ENCODE assay signal across 15 cellular contexts in genomic region chr9:103183569-103184191, GRCh38.
DNase-seq lines count a peak whose midpoint lies in the region; ATAC-seq and TF ChIP-seq lines count a peak whose summit lies in the region.
"Had no signal": no experiment of that assay in that cellular context is flagged by ENCODE, and none has a peak within 500 bp of the region (broad histone marks: within the 10 kb centered on the region; RNA-seq: fewer than 3 reads in every experiment).

No MANE protein-coding gene starts in this region.

- TF ChIP-seq CTCF in upper lobe of right lung (IDR thresholded peaks at IDR 0.05) (no peak), WTC11 (IDR thresholded peaks at IDR 0.05) (no peak)

- no peak overlapping the region for H3K4me3 Mint-ChIP-seq in WTC11
- H3K4me3 Mint-ChIP-seq: naive thymus-derived CD4-positive, alpha-beta T cell had no signal

- H3K9me3 ChIP-seq in upper lobe of right lung: no peaks in the 10 kb centered on the region
- H3K9me3 ChIP-seq: BLaER1, gastroesophageal sphincter, HAP-1 had no signal

- H3K27me3 ChIP-seq in upper lobe of right lung: no peaks in the 10 kb centered on the region
- H3K27me3 ChIP-seq: BLaER1, gastroesophageal sphincter had no signal

- H3K36me3 ChIP-seq in upper lobe of right lung: no peaks in the 10 kb centered on the region
- H3K36me3 ChIP-seq: BLaER1, gastroesophageal sphincter, HAP-1 had no signal

- DNase-seq in Caki2 (ENCODE audit: low read depth): peak; percentile 2
- peak; percentile 12 for DNase-seq in NCI-H1092 (lab: John Stamatoyannopoulos, UW)
- peak; percentile 100 for DNase-seq in NCI-H748 (lab: John Stamatoyannopoulos, UW; ENCODE audit: unreplicated experiment)
- no peak for DNase-seq in upper lobe of right lung
- DNase-seq in WTC11 (ENCODE audit: low spot score): no peak
- DNase-seq in KG1 (lab: John Stamatoyannopoulos, UW): no peak
- DNase-seq: naive thymus-derived CD4-positive, alpha-beta T cell; NCI-H2107; SIG-M5 had no signal

- no peaks in the 10 kb centered on the region for H3K27me3 Mint-ChIP-seq in WTC11 (ENCODE audit: low read depth)
- H3K27me3 Mint-ChIP-seq: naive thymus-derived CD4-positive, alpha-beta T cell had no signal

- H3K9me3 Mint-ChIP-seq in WTC11: peaks cover 19% of the 10 kb centered on the region

- peak; percentile 83 for ATAC-seq in esophagus mucosa
- no peak for ATAC-seq in HG03521 (IDR thresholded peaks at IDR 0.05; ENCODE audit: unreplicated experiment)
- ATAC-seq in upper lobe of right lung: no peak
- no peak for ATAC-seq in WTC11
- ATAC-seq: gastroesophageal sphincter; naive thymus-derived CD4-positive, alpha-beta T cell had no signal

- H3K27ac Mint-ChIP-seq in WTC11: no peak overlapping the region
- H3K27ac Mint-ChIP-seq: naive thymus-derived CD4-positive, alpha-beta T cell had no signal

- H3K4me1 Mint-ChIP-seq in WTC11: peaks cover 2% of the 10 kb centered on the region
- H3K4me1 Mint-ChIP-seq: naive thymus-derived CD4-positive, alpha-beta T cell had no signal

- in situ Hi-C loops in Caki2 (cut with HindIII; ENCODE audit: low pct_unique_long_range_greater_than_20kb, low sequenced_read_pairs): no loop called here

- CTCF ChIA-PET in WTC11 (lab: Charles Lee): no interaction called here

- H3K27ac ChIP-seq in upper lobe of right lung: no peak overlapping the region
- H3K27ac ChIP-seq: BLaER1, gastroesophageal sphincter had no signal

- intact Hi-C loops in upper lobe of right lung (cut with DNase I): no loop called here

- H3K36me3 Mint-ChIP-seq in WTC11: peaks cover 3% of the 10 kb centered on the region; the same call in 1 of the 2 replicates
- H3K36me3 Mint-ChIP-seq: naive thymus-derived CD4-positive, alpha-beta T cell had no signal

- POLR2A ChIA-PET in WTC11 (lab: Charles Lee): no interaction called here

- no peaks in the 10 kb centered on the region for H3K4me1 ChIP-seq in upper lobe of right lung
- H3K4me1 ChIP-seq: BLaER1, HAP-1 had no signal

- H3K4me3 ChIP-seq in upper lobe of right lung: no peak overlapping the region
- H3K4me3 ChIP-seq: BLaER1, gastroesophageal sphincter, HAP-1, smooth muscle cell had no signal

TF ChIP-seq in WTC11, 78 proteins besides CTCF, POLR2A, EP300 and RAD21:
- TF ChIP-seq NR3C1 (CRISPR knock-in tag; conservative IDR thresholded peaks at IDR 0.05; ENCODE audit: low read depth) (no peak), E2F5 (CRISPR knock-in tag; IDR thresholded peaks at IDR 0.05) (no peak)
- TF ChIP-seq, protein P1, sequence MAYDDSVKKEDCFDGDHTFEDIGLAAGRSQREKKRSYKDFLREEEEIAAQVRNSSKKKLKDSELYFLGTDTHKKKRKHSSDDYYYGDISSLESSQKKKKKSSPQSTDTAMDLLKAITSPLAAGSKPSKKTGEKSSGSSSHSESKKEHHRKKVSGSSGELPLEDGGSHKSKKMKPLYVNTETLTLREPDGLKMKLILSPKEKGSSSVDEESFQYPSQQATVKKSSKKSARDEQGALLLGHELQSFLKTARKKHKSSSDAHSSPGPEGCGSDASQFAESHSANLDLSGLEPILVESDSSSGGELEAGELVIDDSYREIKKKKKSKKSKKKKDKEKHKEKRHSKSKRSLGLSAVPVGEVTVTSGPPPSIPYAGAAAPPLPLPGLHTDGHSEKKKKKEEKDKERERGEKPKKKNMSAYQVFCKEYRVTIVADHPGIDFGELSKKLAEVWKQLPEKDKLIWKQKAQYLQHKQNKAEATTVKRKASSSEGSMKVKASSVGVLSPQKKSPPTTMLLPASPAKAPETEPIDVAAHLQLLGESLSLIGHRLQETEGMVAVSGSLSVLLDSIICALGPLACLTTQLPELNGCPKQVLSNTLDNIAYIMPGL (CRISPR knock-in tag; IDR thresholded peaks at IDR 0.05): no peak

Comparison
In these comparisons a context has a peak if more than half of its experiments do, and no peak if none do; other contexts are left out.
1. DNase-seq: peak in Caki2 (single experiment), NCI-H1092 (single experiment) and NCI-H748 (single experiment); none in upper lobe of right lung (single experiment), WTC11 (single experiment) and KG1 (single experiment).